ENCODE assay signal across 8 cellular contexts in the genomic region with DNA sequence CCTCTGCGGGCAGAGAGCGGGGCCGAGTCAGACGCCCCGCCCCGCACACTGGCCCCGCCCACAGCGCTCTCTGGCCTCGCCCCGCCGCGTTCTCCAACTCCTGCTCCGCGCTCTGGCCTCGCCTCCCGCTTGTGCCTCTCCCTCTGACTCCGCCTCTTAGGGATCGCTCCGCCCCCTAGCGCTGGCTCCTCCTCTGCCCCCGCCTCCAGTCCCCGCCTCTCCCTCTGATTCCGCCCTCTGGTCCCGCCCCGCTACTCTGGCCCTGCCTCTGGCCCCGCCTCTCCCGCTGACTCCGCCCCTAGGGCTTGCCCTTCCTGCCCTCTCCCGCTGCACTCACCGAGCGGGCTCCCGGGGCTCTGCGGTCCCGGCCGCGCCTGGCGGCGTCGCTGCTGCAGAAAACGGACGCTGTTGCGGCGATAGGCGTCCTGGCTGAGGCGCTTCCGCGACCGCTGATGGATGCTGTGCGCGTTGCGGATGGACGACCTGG.
DNase-seq lines count a peak whose midpoint lies in the region; ATAC-seq, FAIRE-seq and TF ChIP-seq lines count a peak whose summit lies in the region.
"Not testable (repeated sequence)": the region's sequence is repeated elsewhere in the genome, so short reads cannot be mapped to it uniquely, and the experiment has no call there.

No MANE protein-coding gene starts in this region.

- H2BK120ac ChIP-seq in trophoblast cell (ENCODE audit: insufficient read depth, low read length, poor library complexity): not testable (repeated sequence)

- not testable (repeated sequence) for H3K4ac ChIP-seq in trophoblast cell (ENCODE audit: low read depth, low read length)

- H3K27me3 ChIP-seq in heart right ventricle; trophoblast cell (ENCODE audit: insufficient read depth, low read length): not testable (repeated sequence)

- not testable (repeated sequence) for H4K8ac ChIP-seq in trophoblast cell (ENCODE audit: low read depth, low read length)

- peak overlapping the region in 7 of 10 donors; percentile 49 to 75 (median 66) for H3K27ac ChIP-seq in heart right ventricle
- not testable (repeated sequence) for H3K27ac ChIP-seq in trophoblast cell (ENCODE audit: low read depth, low read length)

- H2BK5ac ChIP-seq in trophoblast cell (ENCODE audit: low read depth, low read length, poor library complexity): not testable (repeated sequence)

- not testable (repeated sequence) for H3K79me1 ChIP-seq in trophoblast cell (ENCODE audit: low read length)

- ATAC-seq in GM21723 (IDR thresholded peaks at IDR 0.05; ENCODE audit: unreplicated experiment): peak; percentile 89
- peak; percentile 87 for ATAC-seq in HG03432 (IDR thresholded peaks at IDR 0.05; ENCODE audit: unreplicated experiment)
- ATAC-seq in activated naive CD8-positive, alpha-beta T cell treated with anti-CD3 and anti-CD28 coated beads, Interleukin-2, amount 50 U/mL, for 24 hours: peak; percentile 92
- peak; percentile 96 to 99 (median 98) for ATAC-seq in heart right ventricle

- H4K91ac ChIP-seq in trophoblast cell (ENCODE audit: low read depth, low read length): not testable (repeated sequence)

- peak; percentile 54 for FAIRE-seq in GM12891 (lab: Jason Lieb, UNC)

- H3K4me2 ChIP-seq in trophoblast cell (ENCODE audit: low read length): peak overlapping the region; percentile 56

- H3K27me3 Mint-ChIP-seq in activated naive CD8-positive, alpha-beta T cell treated with anti-CD3 and anti-CD28 coated beads, Interleukin-2, amount 50 U/mL, for 24 hours: not testable (repeated sequence)

- not testable (repeated sequence) for H3K79me2 ChIP-seq in trophoblast cell (ENCODE audit: control insufficient read depth, insufficient read depth, low read length, poor library complexity)

- not testable (repeated sequence) for H3K18ac ChIP-seq in trophoblast cell (ENCODE audit: low read length)

- H2AFZ ChIP-seq in trophoblast cell (ENCODE audit: insufficient read depth, low read length, poor library complexity): not testable (repeated sequence)

- H2AK5ac ChIP-seq in trophoblast cell (ENCODE audit: low read length): not testable (repeated sequence)

- intact Hi-C loops in heart right ventricle (cut with DNase I): not testable (repeated sequence)

- 1 to 2% methylated on average over 10 to 34 of the region's 52 CpGs for WGBS in heart right ventricle, 2 donors
- no CpG with 5 or more reads among the region's 52 CpGs for WGBS in trophoblast cell (ENCODE audit: extremely low coverage, insufficient coverage, insufficient read length)

- not testable (repeated sequence) for H3K27ac Mint-ChIP-seq in activated naive CD8-positive, alpha-beta T cell treated with anti-CD3 and anti-CD28 coated beads, Interleukin-2, amount 50 U/mL, for 24 hours

- H3K4me3 ChIP-seq in heart right ventricle (peak overlapping the region in 9 of 10 donors; percentile 30 to 56 (median 44)), trophoblast cell (ENCODE audit: low read depth, low read length) (peak overlapping the region; percentile 68)

- not testable (repeated sequence) for H3K23ac ChIP-seq in trophoblast cell (ENCODE audit: low read length)

- not testable (repeated sequence) for H3K9ac ChIP-seq in trophoblast cell (ENCODE audit: low read length)

- H2BK12ac ChIP-seq in trophoblast cell (ENCODE audit: low read length): not testable (repeated sequence)

- not testable (repeated sequence) for H3K4me3 Mint-ChIP-seq in activated naive CD8-positive, alpha-beta T cell treated with anti-CD3 and anti-CD28 coated beads, Interleukin-2, amount 50 U/mL, for 24 hours

- not testable (repeated sequence) for DNase-seq in GM12891 (ENCODE audit: insufficient read length, low spot score); trophoblast cell
- peak; percentile 90 to 91 for DNase-seq in activated CD4-positive, alpha-beta T cell treated with anti-CD3 and anti-CD28 coated beads for 24 hours (ENCODE audit: low read depth in 2 of 2)
- DNase-seq in activated naive CD8-positive, alpha-beta T cell treated with anti-CD3 and anti-CD28 coated beads, Interleukin-2, amount 50 U/mL, for 24 hours: peak; percentile 95
- DNase-seq in heart right ventricle: peak; percentile 94 to 98
- DNase-seq in stimulated activated CD8-positive, alpha-beta memory T cell treated with anti-CD3 and anti-CD28 coated beads, Interleukin-7, amount 100 ng/mL, for 1 hour (ENCODE audit: low read depth in 2 of 2): peak; percentile 87 to 90

- not testable (repeated sequence) for TF ChIP-seq POLR2A in GM12891 (IDR thresholded peaks at IDR 0.05; ENCODE audit: low read depth, low read length)

- H3K14ac ChIP-seq in trophoblast cell (ENCODE audit: low read length): not testable (repeated sequence)

- H3K4me1 Mint-ChIP-seq in activated naive CD8-positive, alpha-beta T cell treated with anti-CD3 and anti-CD28 coated beads, Interleukin-2, amount 50 U/mL, for 24 hours: not testable (repeated sequence)

- H3K9me3 ChIP-seq in heart right ventricle; trophoblast cell (ENCODE audit: insufficient read depth, low read depth, low read length): not testable (repeated sequence)

- H4K12ac ChIP-seq in trophoblast cell (ENCODE audit: low read depth, low read length): not testable (repeated sequence)

- not testable (repeated sequence) for H3K36me3 ChIP-seq in heart right ventricle; trophoblast cell (ENCODE audit: control insufficient read depth in 1 of 2, insufficient read depth in 2 of 2, low read length in 2 of 2)

- H3K36me3 Mint-ChIP-seq in activated naive CD8-positive, alpha-beta T cell treated with anti-CD3 and anti-CD28 coated beads, Interleukin-2, amount 50 U/mL, for 24 hours (ENCODE audit: low read depth): not testable (repeated sequence)

- TF ChIP-seq CTCF in heart right ventricle (IDR thresholded peaks at IDR 0.05): peak in 2 of 9 donors; percentile 10 to 11

- H3K4me1 ChIP-seq in heart right ventricle; trophoblast cell (ENCODE audit: control insufficient read depth in 1 of 2, insufficient read depth in 2 of 2, low read length in 2 of 2): not testable (repeated sequence)

- not testable (repeated sequence) for H3K9me3 Mint-ChIP-seq in activated naive CD8-positive, alpha-beta T cell treated with anti-CD3 and anti-CD28 coated beads, Interleukin-2, amount 50 U/mL, for 24 hours
